Comparison of ENCODE assay signal across 22 cellular contexts in the genomic region with DNA sequence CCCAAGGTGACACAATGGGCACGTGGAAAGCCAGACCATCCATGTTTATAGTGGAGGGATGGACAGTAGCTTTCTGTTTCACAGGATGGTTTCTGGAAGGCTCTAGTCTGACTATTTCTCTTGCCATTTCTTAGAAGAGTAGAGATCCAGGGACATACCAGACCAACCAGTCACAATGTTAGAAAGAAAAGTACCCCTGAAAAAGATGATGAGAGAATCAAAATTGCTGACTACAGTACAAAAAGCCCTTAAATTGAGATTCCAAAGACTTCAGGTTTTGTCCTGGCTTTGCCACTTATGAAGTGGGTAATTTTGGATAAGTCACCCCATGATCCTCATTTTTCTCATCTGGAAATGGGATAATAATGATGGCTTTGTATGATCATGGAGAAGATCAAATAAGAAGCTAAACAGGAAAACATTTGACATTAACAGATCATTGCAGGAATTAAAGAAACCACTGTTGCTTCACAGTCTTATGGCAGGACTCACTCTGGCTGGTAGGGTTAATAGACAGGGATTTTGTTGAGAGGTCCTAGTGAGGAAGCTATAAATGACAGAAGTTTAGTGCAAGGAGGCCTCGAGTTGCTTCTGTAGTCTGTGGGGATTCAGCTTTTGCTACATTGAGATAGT.
"Had no signal": no experiment of that assay in that cellular context is flagged by ENCODE, and none has a peak within 500 bp of the region (broad histone marks: within the 10 kb centered on the region; RNA-seq: fewer than 3 reads in every experiment).

No MANE protein-coding gene starts in this region.

- H3K9me3 Mint-ChIP-seq: activated B cell treated with CpG ODN at 0.5 μM for 24 hours; activated CD4-positive, alpha-beta memory T cell treated with anti-CD3 and anti-CD28 coated beads for 36 hours; stimulated activated effector memory CD8-positive, alpha-beta T cell treated with anti-CD3 and anti-CD28 coated beads, Interleukin-12 subunit alpha, Interleukin-12 subunit beta, amount 100 ng/mL, for 72 hours; T-cell had no signal

- H3K4me1 Mint-ChIP-seq: activated B cell treated with CpG ODN at 0.5 μM for 24 hours; natural killer cell; stimulated activated effector memory CD8-positive, alpha-beta T cell treated with anti-CD3 and anti-CD28 coated beads, Interleukin-12 subunit alpha, Interleukin-12 subunit beta, amount 100 ng/mL, for 72 hours; T-cell had no signal

- H3K4me3 ChIP-seq: esophagus muscularis mucosa, prostate gland, right atrium auricular region, thoracic aorta, upper lobe of left lung had no signal

- ATAC-seq: left cardiac atrium; natural killer cell; stimulated activated effector memory CD8-positive, alpha-beta T cell treated with anti-CD3 and anti-CD28 coated beads, Interleukin-12 subunit alpha, Interleukin-12 subunit beta, amount 100 ng/mL, for 72 hours; T-cell had no signal

- H3K4me3 Mint-ChIP-seq: activated B cell treated with CpG ODN at 0.5 μM for 24 hours; activated CD4-positive, alpha-beta memory T cell treated with anti-CD3 and anti-CD28 coated beads for 36 hours; activated naive CD8-positive, alpha-beta T cell; activated T-helper 1 cell treated with anti-CD3 and anti-CD28 coated beads, Interleukin-12 subunit alpha, Interleukin-12 subunit beta, Interleukin-2, Interleukin-4 antibody, amounts not matched to agents 30 ng/mL and 10 ng/mL and 1 ng/mL, durations not matched to agents 14 hours and 24 hours and 36 hours; natural killer cell; stimulated activated effector memory CD8-positive, alpha-beta T cell treated with anti-CD3 and anti-CD28 coated beads, Interleukin-12 subunit alpha, Interleukin-12 subunit beta, amount 100 ng/mL, for 72 hours; T-cell had no signal

- H3K9me3 ChIP-seq: esophagus muscularis mucosa, prostate gland, right atrium auricular region, thoracic aorta, upper lobe of left lung had no signal

- H3K27me3 Mint-ChIP-seq: activated CD4-positive, alpha-beta memory T cell treated with anti-CD3 and anti-CD28 coated beads for 36 hours had no signal

- H3K27ac Mint-ChIP-seq: activated B cell treated with CpG ODN at 0.5 μM for 24 hours; activated CD4-positive, alpha-beta memory T cell treated with anti-CD3 and anti-CD28 coated beads for 36 hours; activated naive CD8-positive, alpha-beta T cell; activated T-helper 1 cell treated with anti-CD3 and anti-CD28 coated beads, Interleukin-12 subunit alpha, Interleukin-12 subunit beta, Interleukin-2, Interleukin-4 antibody, amounts not matched to agents 30 ng/mL and 10 ng/mL and 1 ng/mL, durations not matched to agents 14 hours and 24 hours and 36 hours; natural killer cell; stimulated activated effector memory CD8-positive, alpha-beta T cell treated with anti-CD3 and anti-CD28 coated beads, Interleukin-12 subunit alpha, Interleukin-12 subunit beta, amount 100 ng/mL, for 72 hours; T-cell had no signal

- H3K27ac ChIP-seq: esophagus muscularis mucosa, prostate gland, right atrium auricular region, thoracic aorta, upper lobe of left lung had no signal

- H3K36me3 ChIP-seq: esophagus muscularis mucosa, prostate gland, right atrium auricular region, thoracic aorta, upper lobe of left lung had no signal

- H3K36me3 Mint-ChIP-seq: activated CD4-positive, alpha-beta memory T cell treated with anti-CD3 and anti-CD28 coated beads for 36 hours; natural killer cell; stimulated activated effector memory CD8-positive, alpha-beta T cell treated with anti-CD3 and anti-CD28 coated beads, Interleukin-12 subunit alpha, Interleukin-12 subunit beta, amount 100 ng/mL, for 72 hours; T-cell had no signal

- H3K4me1 ChIP-seq: esophagus muscularis mucosa, prostate gland, upper lobe of left lung had no signal

- H3K27me3 ChIP-seq: esophagus muscularis mucosa, right atrium auricular region, upper lobe of left lung had no signal

- DNase-seq: activated B cell treated with CpG ODN at 0.5 μM for 24 hours; activated CD4-positive, alpha-beta memory T cell treated with anti-CD3 and anti-CD28 coated beads for 36 hours; activated CD4-positive, alpha-beta T cell treated with anti-CD3 and anti-CD28 coated beads for 4 hours; activated T-cell treated with anti-CD3 and anti-CD28 coated beads for 4 hours; dermis blood vessel endothelial cell; effector memory CD4-positive, alpha-beta T cell; left cardiac atrium; mesendoderm; natural killer cell; occipital lobe; small intestine; stimulated activated CD4-positive, alpha-beta T cell treated with anti-CD3 and anti-CD28 coated beads, Interleukin-4, amount 100 ng/mL, for 24 hours; T-cell; T-helper 9 cell; upper lobe of left lung had no signal
